ENCODE assay signal across 30 cellular contexts in the genomic region with DNA sequence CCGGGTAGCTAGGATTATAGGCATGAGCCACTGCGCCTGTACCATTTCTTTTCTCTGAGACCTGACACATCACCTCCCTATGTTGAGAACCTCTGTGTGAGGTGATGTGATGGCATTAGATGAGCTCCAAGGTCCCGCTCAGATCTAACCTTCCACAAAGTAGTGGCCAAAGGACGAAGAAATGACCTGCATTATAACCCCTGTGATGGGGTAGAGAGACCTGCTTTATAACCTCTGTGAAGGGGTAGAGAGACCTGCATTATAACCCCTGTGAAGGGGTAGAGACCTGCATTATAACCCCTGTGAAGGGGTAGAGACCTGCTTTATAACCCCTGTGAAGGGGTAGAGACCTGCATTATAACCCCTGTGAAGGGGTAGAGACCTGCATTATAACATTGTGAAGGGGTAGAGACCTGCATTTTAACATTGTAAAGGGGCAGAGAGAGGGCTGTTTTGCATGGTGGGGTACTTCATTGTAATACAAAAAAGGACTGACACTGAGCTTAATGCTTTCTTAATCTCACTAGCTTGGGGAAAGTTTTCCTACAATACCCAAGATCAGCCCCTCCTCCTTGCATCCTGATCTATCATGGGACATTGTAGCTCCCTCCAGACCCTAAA. TPM values are rescaled to one million over a fixed set of nuclear protein-coding genes. Genes with fewer than 3 reads are reported as not detected.
"Had no signal": no experiment of that assay in that cellular context is flagged by ENCODE, and none has a peak within 500 bp of the region (broad histone marks: within the 10 kb centered on the region; RNA-seq: fewer than 3 reads in every experiment).

No MANE protein-coding gene starts in this region.

- DNase-seq: activated CD4-positive, alpha-beta T cell treated with anti-CD3 and anti-CD28 coated beads for 36 hours; activated CD4-positive, CD25-positive, alpha-beta regulatory T cell; activated CD8-positive, alpha-beta memory T cell treated with anti-CD3 and anti-CD28 coated beads for 24 hours; activated gamma-delta T cell treated with Interleukin-2 at 50 U/mL for 16 hours; foreskin keratinocyte; heart left ventricle; lower lobe of right lung; mesendoderm; pancreas; sigmoid colon; small intestine; stimulated activated CD4-positive, alpha-beta T cell treated with anti-CD3 and anti-CD28 coated beads, Interleukin-1b, Interleukin-23, amount 100 ng/mL, for 48 hours; stimulated activated CD4-positive, alpha-beta T cell treated with anti-CD3 and anti-CD28 coated beads, Interleukin-4, amount 100 ng/mL, for 4 hours; stimulated activated CD8-positive, alpha-beta memory T cell treated with anti-CD3 and anti-CD28 coated beads, Interleukin-4, amount 100 ng/mL, for 48 hours; stomach; T-cell; thyroid gland; upper lobe of left lung had no signal

- H3K27me3 Mint-ChIP-seq: activated CD4-positive, alpha-beta T cell treated with anti-CD3 and anti-CD28 coated beads for 36 hours; activated naive CD4-positive, alpha-beta T cell treated with anti-CD3 and anti-CD28 coated beads, Interleukin-2, amount 50 U/mL, for 24 hours; central memory CD8-positive, alpha-beta T cell; dendritic cell treated with granulocyte-macrophage colony-stimulating factor and Interleukin-4, amounts not matched to agents 40 ng/mL and 50 ng/mL, for 4 days; natural killer cell treated with Interleukin-12 subunit alpha and Interleukin-12 subunit beta and Interleukin-15 and Interleukin-18, amount 100 ng/mL, for 72 hours; stimulated activated memory B cell treated with anti-CD40 and anti-IgM and Interleukin-4, amounts not matched to agents 10 μg/mL and 1 μg/mL and 100 μg/mL, for 72 hours; T-cell had no signal

- H3K27ac ChIP-seq: esophagus muscularis mucosa, foreskin keratinocyte, heart left ventricle, left lung, lower lobe of right lung, neutrophil, pancreas, prostate gland, sigmoid colon, stomach, thyroid gland, upper lobe of left lung, vagina had no signal

- H3K4me3 ChIP-seq: esophagus muscularis mucosa, heart left ventricle, left lung, lower lobe of right lung, pancreas, prostate gland, sigmoid colon, stomach, thyroid gland, upper lobe of left lung, vagina had no signal

- ATAC-seq: activated CD4-positive, alpha-beta T cell treated with anti-CD3 and anti-CD28 coated beads for 36 hours; foreskin keratinocyte; heart left ventricle; left lung; lower lobe of right lung; natural killer cell treated with Interleukin-12 subunit alpha and Interleukin-12 subunit beta and Interleukin-15 and Interleukin-18, amount 100 ng/mL, for 72 hours; pancreas; stimulated activated memory B cell treated with anti-CD40 and anti-IgM and Interleukin-4, amounts not matched to agents 10 μg/mL and 1 μg/mL and 100 μg/mL, for 72 hours; T-cell had no signal

- H3K27ac Mint-ChIP-seq: activated CD4-positive, alpha-beta T cell treated with anti-CD3 and anti-CD28 coated beads for 36 hours; activated naive CD4-positive, alpha-beta T cell treated with anti-CD3 and anti-CD28 coated beads, Interleukin-2, amount 50 U/mL, for 24 hours; dendritic cell treated with granulocyte-macrophage colony-stimulating factor and Interleukin-4, amounts not matched to agents 40 ng/mL and 50 ng/mL, for 4 days; T-cell; T-helper 2 cell treated with Interferon-gamma antibody and Interleukin-4, amounts not matched to agents 5 μg/mL and 100 μg/mL, for 36 hours had no signal

- H3K9me3 Mint-ChIP-seq: activated naive CD4-positive, alpha-beta T cell treated with anti-CD3 and anti-CD28 coated beads, Interleukin-2, amount 50 U/mL, for 24 hours; central memory CD8-positive, alpha-beta T cell; dendritic cell treated with granulocyte-macrophage colony-stimulating factor and Interleukin-4, amounts not matched to agents 40 ng/mL and 50 ng/mL, for 4 days; natural killer cell treated with Interleukin-12 subunit alpha and Interleukin-12 subunit beta and Interleukin-15 and Interleukin-18, amount 100 ng/mL, for 72 hours; stimulated activated memory B cell treated with anti-CD40 and anti-IgM and Interleukin-4, amounts not matched to agents 10 μg/mL and 1 μg/mL and 100 μg/mL, for 72 hours; T-cell; T-helper 2 cell treated with Interferon-gamma antibody and Interleukin-4, amounts not matched to agents 5 μg/mL and 100 μg/mL, for 36 hours had no signal

- H3K4me3 Mint-ChIP-seq: activated CD4-positive, alpha-beta T cell treated with anti-CD3 and anti-CD28 coated beads for 36 hours; activated naive CD4-positive, alpha-beta T cell treated with anti-CD3 and anti-CD28 coated beads, Interleukin-2, amount 50 U/mL, for 24 hours; central memory CD8-positive, alpha-beta T cell; dendritic cell treated with granulocyte-macrophage colony-stimulating factor and Interleukin-4, amounts not matched to agents 40 ng/mL and 50 ng/mL, for 4 days; natural killer cell treated with Interleukin-12 subunit alpha and Interleukin-12 subunit beta and Interleukin-15 and Interleukin-18, amount 100 ng/mL, for 72 hours; stimulated activated memory B cell treated with anti-CD40 and anti-IgM and Interleukin-4, amounts not matched to agents 10 μg/mL and 1 μg/mL and 100 μg/mL, for 72 hours; T-cell; T-helper 2 cell treated with Interferon-gamma antibody and Interleukin-4, amounts not matched to agents 5 μg/mL and 100 μg/mL, for 36 hours had no signal

- H3K4me1 ChIP-seq: foreskin keratinocyte, lower lobe of right lung, pancreas, prostate gland, thyroid gland, vagina had no signal

- H3K9me3 ChIP-seq: esophagus muscularis mucosa, heart left ventricle, left lung, lower lobe of right lung, neutrophil, pancreas, prostate gland, sigmoid colon, stomach, thyroid gland, upper lobe of left lung, vagina had no signal

- H3K27me3 ChIP-seq: esophagus muscularis mucosa, foreskin keratinocyte, heart left ventricle, left lung, neutrophil, pancreas, sigmoid colon, stomach, thyroid gland, upper lobe of left lung, vagina had no signal

RNA-seq across cellular contexts. Expression of a gene that starts 53.8 kb away (rescaled TPM):
- total RNA-seq: foreskin keratinocyte had no signal
- polyA plus RNA-seq: foreskin keratinocyte had no signal

RNA-seq across cellular contexts. Expression of a gene that starts 59.9 kb away (rescaled TPM):
- total RNA-seq: bronchial epithelial cell had no signal
- polyA plus RNA-seq: foreskin keratinocyte had no signal
